2 cellular contexts compared by ENCODE assay signal in genomic region chr22:22552630-22553029, GRCh38.
TF ChIP-seq lines count a peak whose summit lies in the region.

No MANE protein-coding gene starts in this region.

TF ChIP-seq in GM23338, 12 proteins besides CTCF, POLR2A, EP300 and RAD21 (continued from another document):
- TF ChIP-seq REST (IDR thresholded peaks at IDR 0.05; ENCODE audit: unreplicated experiment) (no peak), ZNF114 (CRISPR knock-in tag; IDR thresholded peaks at IDR 0.05) (no peak), STAT1 (IDR thresholded peaks at IDR 0.05; ENCODE audit: unreplicated experiment) (no peak), EZH2phosphoT487 (IDR thresholded peaks at IDR 0.05; ENCODE audit: unreplicated experiment) (no peak), EZH2 (IDR thresholded peaks at IDR 0.05; ENCODE audit: low read depth, unreplicated experiment) (no peak)
- TF ChIP-seq, protein P1, sequence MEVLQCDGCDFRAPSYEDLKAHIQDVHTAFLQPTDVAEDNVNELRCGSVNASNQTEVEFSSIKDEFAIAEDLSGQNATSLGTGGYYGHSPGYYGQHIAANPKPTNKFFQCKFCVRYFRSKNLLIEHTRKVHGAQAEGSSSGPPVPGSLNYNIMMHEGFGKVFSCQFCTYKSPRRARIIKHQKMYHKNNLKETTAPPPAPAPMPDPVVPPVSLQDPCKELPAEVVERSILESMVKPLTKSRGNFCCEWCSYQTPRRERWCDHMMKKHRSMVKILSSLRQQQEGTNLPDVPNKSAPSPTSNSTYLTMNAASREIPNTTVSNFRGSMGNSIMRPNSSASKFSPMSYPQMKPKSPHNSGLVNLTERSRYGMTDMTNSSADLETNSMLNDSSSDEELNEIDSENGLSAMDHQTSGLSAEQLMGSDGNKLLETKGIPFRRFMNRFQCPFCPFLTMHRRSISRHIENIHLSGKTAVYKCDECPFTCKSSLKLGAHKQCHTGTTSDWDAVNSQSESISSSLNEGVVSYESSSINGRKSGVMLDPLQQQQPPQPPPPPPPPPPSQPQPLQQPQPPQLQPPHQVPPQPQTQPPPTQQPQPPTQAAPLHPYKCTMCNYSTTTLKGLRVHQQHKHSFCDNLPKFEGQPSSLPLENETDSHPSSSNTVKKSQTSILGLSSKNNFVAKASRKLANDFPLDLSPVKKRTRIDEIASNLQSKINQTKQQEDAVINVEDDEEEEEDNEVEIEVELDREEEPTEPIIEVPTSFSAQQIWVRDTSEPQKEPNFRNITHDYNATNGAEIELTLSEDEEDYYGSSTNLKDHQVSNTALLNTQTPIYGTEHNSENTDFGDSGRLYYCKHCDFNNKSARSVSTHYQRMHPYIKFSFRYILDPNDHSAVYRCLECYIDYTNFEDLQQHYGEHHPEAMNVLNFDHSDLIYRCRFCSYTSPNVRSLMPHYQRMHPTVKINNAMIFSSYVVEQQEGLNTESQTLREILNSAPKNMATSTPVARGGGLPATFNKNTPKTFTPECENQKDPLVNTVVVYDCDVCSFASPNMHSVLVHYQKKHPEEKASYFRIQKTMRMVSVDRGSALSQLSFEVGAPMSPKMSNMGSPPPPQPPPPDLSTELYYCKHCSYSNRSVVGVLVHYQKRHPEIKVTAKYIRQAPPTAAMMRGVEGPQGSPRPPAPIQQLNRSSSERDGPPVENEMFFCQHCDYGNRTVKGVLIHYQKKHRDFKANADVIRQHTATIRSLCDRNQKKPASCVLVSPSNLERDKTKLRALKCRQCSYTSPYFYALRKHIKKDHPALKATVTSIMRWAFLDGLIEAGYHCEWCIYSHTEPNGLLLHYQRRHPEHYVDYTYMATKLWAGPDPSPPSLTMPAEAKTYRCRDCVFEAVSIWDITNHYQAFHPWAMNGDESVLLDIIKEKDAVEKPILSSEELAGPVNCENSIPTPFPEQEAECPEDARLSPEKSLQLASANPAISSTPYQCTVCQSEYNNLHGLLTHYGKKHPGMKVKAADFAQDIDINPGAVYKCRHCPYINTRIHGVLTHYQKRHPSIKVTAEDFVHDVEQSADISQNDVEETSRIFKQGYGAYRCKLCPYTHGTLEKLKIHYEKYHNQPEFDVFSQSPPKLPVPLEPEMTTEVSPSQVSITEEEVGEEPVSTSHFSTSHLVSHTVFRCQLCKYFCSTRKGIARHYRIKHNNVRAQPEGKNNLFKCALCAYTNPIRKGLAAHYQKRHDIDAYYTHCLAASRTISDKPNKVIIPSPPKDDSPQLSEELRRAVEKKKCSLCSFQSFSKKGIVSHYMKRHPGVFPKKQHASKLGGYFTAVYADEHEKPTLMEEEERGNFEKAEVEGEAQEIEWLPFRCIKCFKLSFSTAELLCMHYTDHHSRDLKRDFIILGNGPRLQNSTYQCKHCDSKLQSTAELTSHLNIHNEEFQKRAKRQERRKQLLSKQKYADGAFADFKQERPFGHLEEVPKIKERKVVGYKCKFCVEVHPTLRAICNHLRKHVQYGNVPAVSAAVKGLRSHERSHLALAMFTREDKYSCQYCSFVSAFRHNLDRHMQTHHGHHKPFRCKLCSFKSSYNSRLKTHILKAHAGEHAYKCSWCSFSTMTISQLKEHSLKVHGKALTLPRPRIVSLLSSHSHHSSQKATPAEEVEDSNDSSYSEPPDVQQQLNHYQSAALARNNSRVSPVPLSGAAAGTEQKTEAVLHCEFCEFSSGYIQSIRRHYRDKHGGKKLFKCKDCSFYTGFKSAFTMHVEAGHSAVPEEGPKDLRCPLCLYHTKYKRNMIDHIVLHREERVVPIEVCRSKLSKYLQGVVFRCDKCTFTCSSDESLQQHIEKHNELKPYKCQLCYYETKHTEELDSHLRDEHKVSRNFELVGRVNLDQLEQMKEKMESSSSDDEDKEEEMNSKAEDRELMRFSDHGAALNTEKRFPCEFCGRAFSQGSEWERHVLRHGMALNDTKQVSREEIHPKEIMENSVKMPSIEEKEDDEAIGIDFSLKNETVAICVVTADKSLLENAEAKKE (CRISPR knock-in tag; IDR thresholded peaks at IDR 0.05): no peak
TF ChIP-seq in GM23338: peak in this region for 0.

TF ChIP-seq in SK-N-SH, 30 proteins besides CTCF, POLR2A, EP300 and RAD21 (continued from another document):
- TF ChIP-seq, protein P2, sequence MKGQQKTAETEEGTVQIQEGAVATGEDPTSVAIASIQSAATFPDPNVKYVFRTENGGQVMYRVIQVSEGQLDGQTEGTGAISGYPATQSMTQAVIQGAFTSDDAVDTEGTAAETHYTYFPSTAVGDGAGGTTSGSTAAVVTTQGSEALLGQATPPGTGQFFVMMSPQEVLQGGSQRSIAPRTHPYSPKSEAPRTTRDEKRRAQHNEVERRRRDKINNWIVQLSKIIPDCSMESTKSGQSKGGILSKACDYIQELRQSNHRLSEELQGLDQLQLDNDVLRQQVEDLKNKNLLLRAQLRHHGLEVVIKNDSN (IDR thresholded peaks at IDR 0.05; ENCODE audit: borderline replicate concordance, low read depth): no peak
- TF ChIP-seq ELF1 (IDR thresholded peaks at IDR 0.05) (no peak), FOSL2 (IDR thresholded peaks at IDR 0.05; ENCODE audit: borderline replicate concordance, low read depth) (no peak), SIN3A (IDR thresholded peaks at IDR 0.05; ENCODE audit: borderline replicate concordance, low read depth, low read length) (no peak), CHD2 (IDR thresholded peaks at IDR 0.05; ENCODE audit: low read length, partially characterized antibody) (peak; percentile 40), NRF1 (IDR thresholded peaks at IDR 0.05; ENCODE audit: low read depth, low read length) (no peak), TCF12 (IDR thresholded peaks at IDR 0.05) (no peak), EZH2phosphoT487 (IDR thresholded peaks at IDR 0.05; ENCODE audit: borderline replicate concordance, low read depth) (no peak), SMC3 (IDR thresholded peaks at IDR 0.05; ENCODE audit: low read depth, low read length) (peak; percentile 30; the same call in 1 of the 2 replicates), FOXJ3 (CRISPR knock-in tag; IDR thresholded peaks at IDR 0.05) (no peak), POLR2AphosphoS5 (IDR thresholded peaks at IDR 0.05; ENCODE audit: low read depth, low read length) (no peak)
